ENCODE assay signal across 1 cellular context in the genomic region with DNA sequence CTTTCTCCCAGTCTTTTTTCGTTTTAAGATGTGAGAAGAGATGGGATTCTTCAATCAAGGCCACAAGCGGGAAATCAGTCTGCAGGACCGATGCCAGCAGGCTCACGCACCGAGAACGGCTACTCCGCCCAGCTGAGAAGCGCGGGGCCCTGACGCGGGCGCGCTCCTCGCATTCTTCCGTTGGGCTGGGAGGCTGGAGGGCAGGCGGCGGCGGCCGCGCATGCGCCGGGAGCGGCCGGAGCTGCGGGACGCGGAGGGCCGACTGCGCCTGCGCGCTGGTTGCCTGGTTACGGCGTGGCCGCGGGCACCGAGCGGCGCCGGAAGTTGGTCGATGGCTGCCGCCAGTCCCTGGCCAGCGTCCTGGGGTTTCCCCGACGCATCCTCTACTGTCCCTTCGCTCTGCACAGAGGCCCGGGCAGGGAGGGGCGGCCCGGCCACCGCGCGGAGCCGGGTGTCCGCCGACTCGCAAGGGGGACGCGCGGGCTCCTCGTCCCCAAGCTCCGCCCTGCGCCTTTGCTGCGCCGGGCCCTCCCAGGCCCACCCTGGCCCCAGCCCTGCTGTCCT.
TF ChIP-seq lines count a peak whose summit lies in the region.

No MANE protein-coding gene starts in this region.

TF ChIP-seq in SK-N-SH, 30 proteins besides CTCF, POLR2A, EP300 and RAD21 (continued from another document):
- TF ChIP-seq, protein P1, sequence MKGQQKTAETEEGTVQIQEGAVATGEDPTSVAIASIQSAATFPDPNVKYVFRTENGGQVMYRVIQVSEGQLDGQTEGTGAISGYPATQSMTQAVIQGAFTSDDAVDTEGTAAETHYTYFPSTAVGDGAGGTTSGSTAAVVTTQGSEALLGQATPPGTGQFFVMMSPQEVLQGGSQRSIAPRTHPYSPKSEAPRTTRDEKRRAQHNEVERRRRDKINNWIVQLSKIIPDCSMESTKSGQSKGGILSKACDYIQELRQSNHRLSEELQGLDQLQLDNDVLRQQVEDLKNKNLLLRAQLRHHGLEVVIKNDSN (IDR thresholded peaks at IDR 0.05; ENCODE audit: borderline replicate concordance, low read depth): no peak
- TF ChIP-seq JUND (IDR thresholded peaks at IDR 0.05) (no peak), RCOR1 (IDR thresholded peaks at IDR 0.05; ENCODE audit: low read length) (no peak), RFX5 (IDR thresholded peaks at IDR 0.05; ENCODE audit: low read length) (no peak), TAF1 (IDR thresholded peaks at IDR 0.05; ENCODE audit: borderline replicate concordance, low read depth, low read length) (peak; percentile 47), YY1 (IDR thresholded peaks at IDR 0.05; ENCODE audit: low read depth) (peak; percentile 63; the same call in 1 of the 2 replicates), FOXJ3 (CRISPR knock-in tag; IDR thresholded peaks at IDR 0.05) (no peak), POLR2AphosphoS5 (IDR thresholded peaks at IDR 0.05; ENCODE audit: low read depth, low read length) (peak; percentile 79), FOXM1 (IDR thresholded peaks at IDR 0.05; ENCODE audit: low read depth) (no peak), SMC3 (IDR thresholded peaks at IDR 0.05; ENCODE audit: low read depth, low read length) (no peak), EZH2phosphoT487 (IDR thresholded peaks at IDR 0.05; ENCODE audit: borderline replicate concordance, low read depth) (no peak), NRF1 (IDR thresholded peaks at IDR 0.05; ENCODE audit: low read depth, low read length) (peak; percentile 95), ELF1 (IDR thresholded peaks at IDR 0.05) (no peak), GABPA (IDR thresholded peaks at IDR 0.05; ENCODE audit: low read depth) (no peak; the same call in 1 of the 2 replicates), TCF12 (IDR thresholded peaks at IDR 0.05) (no peak), MEF2A (IDR thresholded peaks at IDR 0.05; ENCODE audit: borderline replicate concordance, low read depth) (no peak)
- TF ChIP-seq, protein P2, sequence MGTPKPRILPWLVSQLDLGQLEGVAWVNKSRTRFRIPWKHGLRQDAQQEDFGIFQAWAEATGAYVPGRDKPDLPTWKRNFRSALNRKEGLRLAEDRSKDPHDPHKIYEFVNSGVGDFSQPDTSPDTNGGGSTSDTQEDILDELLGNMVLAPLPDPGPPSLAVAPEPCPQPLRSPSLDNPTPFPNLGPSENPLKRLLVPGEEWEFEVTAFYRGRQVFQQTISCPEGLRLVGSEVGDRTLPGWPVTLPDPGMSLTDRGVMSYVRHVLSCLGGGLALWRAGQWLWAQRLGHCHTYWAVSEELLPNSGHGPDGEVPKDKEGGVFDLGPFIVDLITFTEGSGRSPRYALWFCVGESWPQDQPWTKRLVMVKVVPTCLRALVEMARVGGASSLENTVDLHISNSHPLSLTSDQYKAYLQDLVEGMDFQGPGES (IDR thresholded peaks at IDR 0.05; ENCODE audit: low read depth, low read length): no peak
- TF ChIP-seq, protein P3, sequence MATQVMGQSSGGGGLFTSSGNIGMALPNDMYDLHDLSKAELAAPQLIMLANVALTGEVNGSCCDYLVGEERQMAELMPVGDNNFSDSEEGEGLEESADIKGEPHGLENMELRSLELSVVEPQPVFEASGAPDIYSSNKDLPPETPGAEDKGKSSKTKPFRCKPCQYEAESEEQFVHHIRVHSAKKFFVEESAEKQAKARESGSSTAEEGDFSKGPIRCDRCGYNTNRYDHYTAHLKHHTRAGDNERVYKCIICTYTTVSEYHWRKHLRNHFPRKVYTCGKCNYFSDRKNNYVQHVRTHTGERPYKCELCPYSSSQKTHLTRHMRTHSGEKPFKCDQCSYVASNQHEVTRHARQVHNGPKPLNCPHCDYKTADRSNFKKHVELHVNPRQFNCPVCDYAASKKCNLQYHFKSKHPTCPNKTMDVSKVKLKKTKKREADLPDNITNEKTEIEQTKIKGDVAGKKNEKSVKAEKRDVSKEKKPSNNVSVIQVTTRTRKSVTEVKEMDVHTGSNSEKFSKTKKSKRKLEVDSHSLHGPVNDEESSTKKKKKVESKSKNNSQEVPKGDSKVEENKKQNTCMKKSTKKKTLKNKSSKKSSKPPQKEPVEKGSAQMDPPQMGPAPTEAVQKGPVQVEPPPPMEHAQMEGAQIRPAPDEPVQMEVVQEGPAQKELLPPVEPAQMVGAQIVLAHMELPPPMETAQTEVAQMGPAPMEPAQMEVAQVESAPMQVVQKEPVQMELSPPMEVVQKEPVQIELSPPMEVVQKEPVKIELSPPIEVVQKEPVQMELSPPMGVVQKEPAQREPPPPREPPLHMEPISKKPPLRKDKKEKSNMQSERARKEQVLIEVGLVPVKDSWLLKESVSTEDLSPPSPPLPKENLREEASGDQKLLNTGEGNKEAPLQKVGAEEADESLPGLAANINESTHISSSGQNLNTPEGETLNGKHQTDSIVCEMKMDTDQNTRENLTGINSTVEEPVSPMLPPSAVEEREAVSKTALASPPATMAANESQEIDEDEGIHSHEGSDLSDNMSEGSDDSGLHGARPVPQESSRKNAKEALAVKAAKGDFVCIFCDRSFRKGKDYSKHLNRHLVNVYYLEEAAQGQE (IDR thresholded peaks at IDR 0.05; ENCODE audit: low read depth, low read length): no peak
- TF ChIP-seq, protein P4, sequence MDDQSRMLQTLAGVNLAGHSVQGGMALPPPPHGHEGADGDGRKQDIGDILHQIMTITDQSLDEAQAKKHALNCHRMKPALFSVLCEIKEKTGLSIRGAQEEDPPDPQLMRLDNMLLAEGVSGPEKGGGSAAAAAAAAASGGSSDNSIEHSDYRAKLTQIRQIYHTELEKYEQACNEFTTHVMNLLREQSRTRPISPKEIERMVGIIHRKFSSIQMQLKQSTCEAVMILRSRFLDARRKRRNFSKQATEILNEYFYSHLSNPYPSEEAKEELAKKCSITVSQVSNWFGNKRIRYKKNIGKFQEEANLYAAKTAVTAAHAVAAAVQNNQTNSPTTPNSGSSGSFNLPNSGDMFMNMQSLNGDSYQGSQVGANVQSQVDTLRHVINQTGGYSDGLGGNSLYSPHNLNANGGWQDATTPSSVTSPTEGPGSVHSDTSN (IDR thresholded peaks at IDR 0.05): no peak
- TF ChIP-seq, protein P5, sequence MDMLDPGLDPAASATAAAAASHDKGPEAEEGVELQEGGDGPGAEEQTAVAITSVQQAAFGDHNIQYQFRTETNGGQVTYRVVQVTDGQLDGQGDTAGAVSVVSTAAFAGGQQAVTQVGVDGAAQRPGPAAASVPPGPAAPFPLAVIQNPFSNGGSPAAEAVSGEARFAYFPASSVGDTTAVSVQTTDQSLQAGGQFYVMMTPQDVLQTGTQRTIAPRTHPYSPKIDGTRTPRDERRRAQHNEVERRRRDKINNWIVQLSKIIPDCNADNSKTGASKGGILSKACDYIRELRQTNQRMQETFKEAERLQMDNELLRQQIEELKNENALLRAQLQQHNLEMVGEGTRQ (IDR thresholded peaks at IDR 0.05; ENCODE audit: borderline replicate concordance, low read depth, low read length): no peak
